In genomic region chr5:178826216-178826615, GRCh38 we compare ENCODE assay signal across 25 cellular contexts. TPM values are rescaled to one million over a fixed set of nuclear protein-coding genes. Genes with fewer than 3 reads are reported as not detected.
A peak's percentile ranks its signal among the peaks of the same experiment; 100 is the strongest.
DNase-seq lines count a peak whose midpoint lies in the region; ATAC-seq, FAIRE-seq and TF ChIP-seq lines count a peak whose summit lies in the region.
"Had no signal": no experiment of that assay in that cellular context is flagged by ENCODE, and none has a peak within 500 bp of the region (broad histone marks: within the 10 kb centered on the region; RNA-seq: fewer than 3 reads in every experiment).

No MANE protein-coding gene starts in this region.

- TF ChIP-seq CTCF in MCF 10A (IDR thresholded peaks at IDR 0.05; ENCODE audit: unreplicated experiment), result no peak
- no peak for TF ChIP-seq CTCF in breast epithelium (IDR thresholded peaks at IDR 0.05)
- TF ChIP-seq CTCF in mammary epithelial cell (conservative IDR thresholded peaks at IDR 0.05 in 1 of 2, IDR thresholded peaks at IDR 0.05 in 1 of 2; ENCODE audit: extremely low read depth in 1 of 2, insufficient read depth in 1 of 2, low read depth in 1 of 2, low read length in 2 of 2), result no peak
- peak; percentile 13 for TF ChIP-seq CTCF in foreskin keratinocyte (conservative IDR thresholded peaks at IDR 0.05)
- TF ChIP-seq CTCF in keratinocyte (optimal IDR thresholded peaks at IDR 0.05 in 1 of 3, IDR thresholded peaks at IDR 0.05 in 1 of 3, conservative IDR thresholded peaks at IDR 0.05 in 1 of 3; ENCODE audit: extremely low read depth in 1 of 3, insufficient read depth in 2 of 3, low read length in 3 of 3), result peak in 1 of 3 experiments; percentile 6
- no peak for TF ChIP-seq CTCF in testis (IDR thresholded peaks at IDR 0.05)

- H3K4me3 ChIP-seq in breast epithelium (no peak overlapping the region), mammary epithelial cell (replicated peaks in 1 of 3; ENCODE audit: insufficient read depth in 1 of 3, low read depth in 2 of 3, low read length in 3 of 3) (no peak overlapping the region), keratinocyte (ENCODE audit: control insufficient read depth in 2 of 3, extremely low read depth in 1 of 3, insufficient read depth in 2 of 3, low read depth in 1 of 3, low read length in 3 of 3) (no peak overlapping the region), testis (no peak overlapping the region)
- H3K4me3 ChIP-seq: K562 had no signal

- peak; percentile 43 for FAIRE-seq in keratinocyte (lab: Jason Lieb, UNC)
- FAIRE-seq: GM12892, GM19239, K562 had no signal

- peak; percentile 99 for ATAC-seq in foreskin keratinocyte
- ATAC-seq: HCT116, K562, Panc1 had no signal

- WGBS in mammary epithelial cell (ENCODE audit: low coverage, missing lambda C conversion rate), result 3% methylated on average over 2 of the region's 2 CpGs
- WGBS in testis, 2 donors, result 79 to 89% methylated on average over 2 of the region's 2 CpGs

- H3K4me2 ChIP-seq in mammary epithelial cell (ENCODE audit: insufficient read depth, low read depth, low read length) (peak overlapping the region; percentile 51), keratinocyte (ENCODE audit: control insufficient read depth, extremely low read depth, insufficient read depth, low read depth, low read length) (peak overlapping the region; percentile 30)
- H3K4me2 ChIP-seq: SK-N-SH had no signal

- H3K79me2 ChIP-seq in mammary epithelial cell (ENCODE audit: insufficient read depth, low read length), result no peaks in the 10 kb centered on the region
- no peaks in the 10 kb centered on the region for H3K79me2 ChIP-seq in keratinocyte (ENCODE audit: control insufficient read depth, insufficient read depth, low read length)

- H3K9me3 Mint-ChIP-seq in MCF 10A (ENCODE audit: unreplicated experiment), result no peaks in the 10 kb centered on the region

- POLR2A ChIA-PET in MCF 10A (lab: Yijun Ruan, JAX), result interaction anchor here (0.5 to 6.2 kb wide), 23 partner anchors 8 to 905 kb away, joined by 3 to 116 read pairs (median 5); partner anchors contain the start of genes ZNF354A and ZNF354B

- no peak overlapping the region for H3K9ac ChIP-seq in mammary epithelial cell (ENCODE audit: insufficient read depth, low read length)
- H3K9ac ChIP-seq in keratinocyte (ENCODE audit: control insufficient read depth, extremely low read depth, insufficient read depth, low read length), result no peak overlapping the region
- H3K9ac ChIP-seq: SK-N-SH had no signal

- no peaks in the 10 kb centered on the region for H3K36me3 Mint-ChIP-seq in MCF 10A (ENCODE audit: insufficient read depth, unreplicated experiment)
- H3K36me3 Mint-ChIP-seq: CD4-positive, CD25-positive, alpha-beta regulatory T cell had no signal

- BruUV-seq in MCF 10A (replicated peaks; lab: Mats Ljungman, UMichigan), result no TSS peak
- BruUV-seq in mammary epithelial cell (replicated peaks; lab: Mats Ljungman, UMichigan), result no TSS peak

- no peaks in the 10 kb centered on the region for H3K9me1 ChIP-seq in keratinocyte (ENCODE audit: control insufficient read depth, extremely low read depth, insufficient read depth, low read length)

- H3K4me1 Mint-ChIP-seq in MCF 10A (ENCODE audit: insufficient read depth, unreplicated experiment), result peaks cover 22% of the 10 kb centered on the region
- H3K4me1 Mint-ChIP-seq: CD4-positive, CD25-positive, alpha-beta regulatory T cell had no signal

- dilution Hi-C loops in mammary epithelial cell (cut with HindIII; ENCODE audit: low sequenced_read_pairs) (no loop called here), keratinocyte (cut with MboI; ENCODE audit: extremely low pct_ligation_motif_present, low sequenced_read_pairs) (no loop called here)

- H3K9me3 ChIP-seq in breast epithelium (no peaks in the 10 kb centered on the region), mammary epithelial cell (replicated peaks; ENCODE audit: insufficient read depth, low read length) (no peaks in the 10 kb centered on the region), keratinocyte (ENCODE audit: control insufficient read depth, low read depth, low read length) (no peaks in the 10 kb centered on the region), testis (no peaks in the 10 kb centered on the region)
- H3K9me3 ChIP-seq: SK-N-SH had no signal

- TF ChIP-seq POLR2A in breast epithelium (IDR thresholded peaks at IDR 0.05) (no peak), testis (IDR thresholded peaks at IDR 0.05) (no peak)

- H3K4me1 ChIP-seq in breast epithelium (no peaks in the 10 kb centered on the region), mammary epithelial cell (ENCODE audit: insufficient read depth, low read length) (peaks cover 18% of the 10 kb centered on the region), foreskin keratinocyte (peaks cover 14% of the 10 kb centered on the region), keratinocyte (ENCODE audit: control insufficient read depth, extremely low read depth, insufficient read depth, low read length) (peaks cover 9% of the 10 kb centered on the region), testis (no peaks in the 10 kb centered on the region)

- CTCF ChIA-PET in MCF 10A (lab: Yijun Ruan, JAX), result interaction anchor here (0.6 to 1.9 kb wide), 11 partner anchors 11 to 637 kb away, joined by 3 to 13 read pairs (median 4); partner anchors contain the start of gene ZNF354A
- CTCF ChIA-PET in mammary epithelial cell (lab: Charles Lee; ENCODE audit: low non-redundant PET), result interaction anchor here (0.6 to 1.2 kb wide), 2 partner anchors 14 to 39 kb away, joined by 3 to 4 read pairs; no protein-coding TSS in a partner anchor

- no peak overlapping the region for H3K27ac Mint-ChIP-seq in MCF 10A (ENCODE audit: low read depth, unreplicated experiment)
- H3K27ac Mint-ChIP-seq: CD4-positive, CD25-positive, alpha-beta regulatory T cell had no signal

- no peak overlapping the region for H3K4me3 Mint-ChIP-seq in MCF 10A (ENCODE audit: unreplicated experiment)
- H3K4me3 Mint-ChIP-seq: CD4-positive, CD25-positive, alpha-beta regulatory T cell had no signal

- H2AFZ ChIP-seq in mammary epithelial cell (ENCODE audit: low read depth, low read length) (no peak overlapping the region), keratinocyte (ENCODE audit: control insufficient read depth, low read length) (no peak overlapping the region)

- H3K27ac ChIP-seq in breast epithelium (no peak overlapping the region), mammary epithelial cell (ENCODE audit: insufficient read depth, low read depth, low read length) (peak overlapping the region; percentile 55), foreskin keratinocyte (no peak overlapping the region), keratinocyte (ENCODE audit: control insufficient read depth, insufficient read depth, low read length) (peak overlapping the region; percentile 44), testis (no peak overlapping the region)
- H3K27ac ChIP-seq: 22Rv1 had no signal

- H4K20me1 ChIP-seq in mammary epithelial cell (ENCODE audit: insufficient read depth, low read length) (no peaks in the 10 kb centered on the region), keratinocyte (ENCODE audit: control insufficient read depth, extremely low read depth, insufficient read depth, low read length) (no peaks in the 10 kb centered on the region)

- in situ Hi-C loops in mammary epithelial cell (cut with MboI; ENCODE audit: low sequenced_read_pairs in 2 of 2), result no loop called here

- peak; percentile 57 for DNase-seq in MCF 10A (ENCODE audit: unreplicated experiment)
- no peak for DNase-seq in breast epithelium (ENCODE audit: low spot score in 2 of 2)
- peak; percentile 88 for DNase-seq in mammary epithelial cell
- DNase-seq in foreskin keratinocyte, result peak; percentile 88 to 90
- DNase-seq in keratinocyte (ENCODE audit: low read depth, low spot score), result peak; percentile 35
- no peak for DNase-seq in testis
- no peak for DNase-seq in GM19240 (ENCODE audit: insufficient read length, low spot score)
- DNase-seq in NCI-H82 (lab: John Stamatoyannopoulos, UW), result no peak
- DNase-seq: ACHN; CD4-positive, CD25-positive, alpha-beta regulatory T cell; DMS153; DND-41; Kasumi-1; NCI-H1105 treated with DMSO at 0.1 percent for 48 hours; NCI-H2029; NCI-H446 treated with DMSO at 0.1 percent for 48 hours; NCI-H526; SK-N-SH; SW 1271 had no signal

- H3K27me3 ChIP-seq in breast epithelium (no peaks in the 10 kb centered on the region), mammary epithelial cell (ENCODE audit: insufficient read depth, low read length) (no peaks in the 10 kb centered on the region), foreskin keratinocyte (no peaks in the 10 kb centered on the region), keratinocyte (ENCODE audit: control insufficient read depth, extremely low read depth, insufficient read depth, low read length) (no peaks in the 10 kb centered on the region), testis (no peaks in the 10 kb centered on the region)

- intact Hi-C loops in MCF 10A (cut with micrococcal nuclease) (loop anchor here (5.0 kb wide), 1 partner anchor 39 kb away; no protein-coding TSS in a partner anchor), breast epithelium (cut with DNase I; ENCODE audit: low total_unique reads) (no loop called here), mammary epithelial cell (cut with micrococcal nuclease) (loop anchor here (5.0 kb wide), 1 partner anchor 199 kb away; the partner anchor contains the start of gene CLK4), testis (cut with DNase I; ENCODE audit: low total_unique reads) (no loop called here)

- H3K27me3 Mint-ChIP-seq in MCF 10A (ENCODE audit: insufficient read depth, unreplicated experiment), result no peaks in the 10 kb centered on the region

- H3K36me3 ChIP-seq in breast epithelium, result no peaks in the 10 kb centered on the region
- no peaks in the 10 kb centered on the region for H3K36me3 ChIP-seq in mammary epithelial cell (ENCODE audit: insufficient read depth, low read length)
- no peaks in the 10 kb centered on the region for H3K36me3 ChIP-seq in keratinocyte (ENCODE audit: control insufficient read depth in 2 of 2, extremely low read depth in 1 of 2, insufficient read depth in 2 of 2, low read length in 2 of 2)
- H3K36me3 ChIP-seq in testis (ENCODE audit: low read depth, missing control alignments), result no peaks in the 10 kb centered on the region

RNA-seq across cellular contexts. Expression of gene ZNF354B, which starts 33.5 kb away (rescaled TPM):
- total RNA-seq in MCF 10A (2022) (24.4 and 24.8 TPM in 2 replicates), breast epithelium (10 to 100 TPM; 15.7 to 40.7 (median 29.8) TPM), mammary epithelial cell (10 to 100 TPM; 14.3 to 15.7 TPM), foreskin keratinocyte (6.8 and 8.1 TPM in 2 replicates), testis (10 to 100 TPM; 24.3 to 30.8 TPM)
- polyA plus RNA-seq in mammary epithelial cell (4.3 TPM), foreskin keratinocyte (2.0 and 2.6 TPM in 2 replicates), keratinocyte (6.4 to 10.2 TPM (median 8.6 TPM) in 3 replicates), testis (ENCODE audit: insufficient read depth, low read depth, low replicate concordance) (6.5 TPM)
- polyA minus RNA-seq in mammary epithelial cell (not detected), keratinocyte (4.4 to 8.7 TPM in 2 of 3 replicates, not detected in the other)
- 5.0 TPM for polyA plus RNA-seq in keratinocyte (2011; ENCODE audit: low read depth)
- polyA plus RNA-seq in keratinocyte (2011; cell fraction: cytosol; rRNA removed), result 1.6 and 3.2 TPM in 2 replicates
- 25.6 and 29.6 TPM in 2 replicates for polyA plus RNA-seq in keratinocyte (2011; cell fraction: nucleus; rRNA removed)
- polyA plus RNA-seq in keratinocyte (2012; ENCODE audit: low replicate concordance), result 4.2 and 5.4 TPM in 2 replicates
- 1.9 TPM for polyA minus RNA-seq in keratinocyte (2011; cell fraction: cytosol; rRNA and poly(A)+ RNA removed)
- 6.6 and 12.5 TPM in 2 replicates for polyA minus RNA-seq in keratinocyte (2011; cell fraction: nucleus; rRNA and poly(A)+ RNA removed)

Comparison
In these comparisons a context has a peak if more than half of its experiments do, and no peak if none do; other contexts are left out.
1. DNase-seq: peak in MCF 10A (single experiment), mammary epithelial cell (single experiment), foreskin keratinocyte (2 of 2) and keratinocyte (single experiment); none in breast epithelium (0 of 2), testis (single experiment), GM19240 (single experiment) and NCI-H82 (single experiment).
2. H3K27ac ChIP-seq: peak in mammary epithelial cell (single experiment) and keratinocyte (single experiment); none in breast epithelium (0 of 2), foreskin keratinocyte (single experiment) and testis (0 of 2).
3. intact Hi-C loops: an anchor here in MCF 10A (5.0 kb wide) and mammary epithelial cell (5.0 kb wide); none called in breast epithelium and testis.